Comparison of ENCODE assay signal across 8 cellular contexts in the genomic region with DNA sequence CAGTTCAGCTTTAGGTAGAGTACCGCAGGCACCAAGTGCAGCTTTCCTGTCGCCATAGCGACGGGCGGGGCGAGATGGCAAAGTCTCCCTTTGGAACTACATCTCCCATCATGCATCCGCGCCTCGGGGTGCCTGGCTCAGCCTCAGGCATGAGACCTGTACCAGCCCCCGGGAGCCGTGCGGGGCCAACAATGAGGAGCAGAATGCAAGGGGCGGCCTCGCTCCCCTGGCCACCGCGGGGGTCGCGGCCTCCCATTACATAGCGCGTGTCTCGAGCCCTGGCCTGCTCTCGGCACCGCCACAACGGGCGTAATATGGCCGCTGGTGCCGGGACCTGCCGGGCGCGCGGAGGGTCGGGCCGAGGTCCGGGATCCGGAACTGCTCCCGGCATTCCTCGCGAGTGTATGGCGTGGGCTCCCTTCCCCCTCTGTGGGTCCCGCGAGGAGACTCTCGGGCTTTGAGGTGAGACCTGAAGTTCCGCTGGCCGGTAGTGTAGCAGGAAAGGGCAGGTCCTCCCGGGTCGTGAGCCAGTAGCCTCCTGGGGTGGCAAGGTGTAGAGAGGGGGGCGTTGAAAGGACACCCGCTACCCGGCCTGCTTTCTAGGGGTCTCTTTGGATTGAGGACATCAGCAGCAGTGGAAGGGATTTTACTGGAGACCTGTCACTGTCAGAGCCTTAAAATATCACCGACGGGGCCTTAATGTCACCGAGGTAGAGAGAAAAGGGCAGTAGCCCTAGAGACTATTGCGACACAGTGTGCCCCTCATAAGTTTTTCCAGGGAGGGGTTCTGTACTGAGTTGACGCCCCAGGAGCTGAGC. TPM values are rescaled to one million over a fixed set of nuclear protein-coding genes. Genes with fewer than 3 reads are reported as not detected.
A peak's percentile ranks its signal among the peaks of the same experiment; 100 is the strongest.
DNase-seq lines count a peak whose midpoint lies in the region; ATAC-seq and TF ChIP-seq lines count a peak whose summit lies in the region.

A gene with protein sequence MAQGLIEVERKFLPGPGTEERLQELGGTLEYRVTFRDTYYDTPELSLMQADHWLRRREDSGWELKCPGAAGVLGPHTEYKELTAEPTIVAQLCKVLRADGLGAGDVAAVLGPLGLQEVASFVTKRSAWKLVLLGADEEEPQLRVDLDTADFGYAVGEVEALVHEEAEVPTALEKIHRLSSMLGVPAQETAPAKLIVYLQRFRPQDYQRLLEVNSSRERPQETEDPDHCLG (plus strand): TSS at position 390 of the 818 bp plus-strand sequence. CDS start 487 bp downstream, outside the sequence.

- no peaks in the 10 kb centered on the region for H4K20me1 ChIP-seq in mammary epithelial cell (ENCODE audit: insufficient read depth, low read length)

- 0% methylated on average over 12 of the region's 54 CpGs for WGBS in mammary epithelial cell (ENCODE audit: low coverage, missing lambda C conversion rate)

- H2AFZ ChIP-seq in mammary epithelial cell (ENCODE audit: low read depth, low read length), result peak within 1 kb of the TSS; percentile 95

- peaks cover 25% of the 10 kb centered on the region for H3K79me2 ChIP-seq in mammary epithelial cell (ENCODE audit: insufficient read depth, low read length)

- H3K4me3 ChIP-seq in AG04449 (ENCODE audit: low read depth, low read length) (peak within 1 kb of the TSS; percentile 82), WI38 (ENCODE audit: low read depth, low read length) (peak within 1 kb of the TSS; percentile 86), mammary epithelial cell (replicated peaks in 1 of 3; ENCODE audit: insufficient read depth in 1 of 3, low read depth in 2 of 3, low read length in 3 of 3) (peak within 1 kb of the TSS; percentile 67 to 95 (median 70))

- dilution Hi-C loops in mammary epithelial cell (cut with HindIII; ENCODE audit: low sequenced_read_pairs), result no loop called here

- peak within 1 kb of the TSS; percentile 45 for H3K27ac ChIP-seq in mammary epithelial cell (ENCODE audit: insufficient read depth, low read depth, low read length)

- no peaks in the 10 kb centered on the region for H3K27me3 ChIP-seq in mammary epithelial cell (ENCODE audit: insufficient read depth, low read length)

- H3K4me2 ChIP-seq in mammary epithelial cell (ENCODE audit: insufficient read depth, low read depth, low read length), result peak within 1 kb of the TSS; percentile 94

- peak within 1 kb of the TSS; percentile 48 for H3K9ac ChIP-seq in mammary epithelial cell (ENCODE audit: insufficient read depth, low read length)

- in situ Hi-C loops in mammary epithelial cell (cut with MboI; ENCODE audit: low sequenced_read_pairs in 2 of 2), result loop anchor here (5.0 to 25.0 kb wide), 2 partner anchors 74 to 244 kb away; partner anchors contain the start of genes BCL2L2 (in 1 of the 2), PABPN1 (in 1 of the 2) and PPP1R3E (in 1 of the 2)

- no peaks in the 10 kb centered on the region for H3K9me3 ChIP-seq in mammary epithelial cell (replicated peaks; ENCODE audit: insufficient read depth, low read length)

- peak; percentile 88 for ATAC-seq in GM18907 (IDR thresholded peaks at IDR 0.05; ENCODE audit: unreplicated experiment)
- ATAC-seq in HG03139 (IDR thresholded peaks at IDR 0.05; ENCODE audit: unreplicated experiment), result peak; percentile 69

- TSS peak; percentile 74 for BruUV-seq in mammary epithelial cell (replicated peaks; lab: Mats Ljungman, UMichigan)

- TF ChIP-seq CTCF in AG04449 (IDR thresholded peaks at IDR 0.05; ENCODE audit: insufficient read depth, low read length, missing control alignments) (no peak), WI38 (IDR thresholded peaks at IDR 0.05; ENCODE audit: low read depth, low read length) (no peak), mammary epithelial cell (conservative IDR thresholded peaks at IDR 0.05 in 1 of 2, IDR thresholded peaks at IDR 0.05 in 1 of 2; ENCODE audit: extremely low read depth in 1 of 2, insufficient read depth in 1 of 2, low read depth in 1 of 2, low read length in 2 of 2) (no peak)

- H3K36me3 ChIP-seq in mammary epithelial cell (ENCODE audit: insufficient read depth, low read length), result peaks cover 14% of the 10 kb centered on the region

- intact Hi-C loops in mammary epithelial cell (cut with micrococcal nuclease), result no loop called here

- DNase-seq in AG04449 (ENCODE audit: low read depth, low spot score) (no peak), NCI-H2227 treated with DMSO at 0.1 percent for 48 hours (lab: John Stamatoyannopoulos, UW) (peak; percentile 86), mammary epithelial cell (peak; percentile 84), iris pigment epithelial cell (ENCODE audit: low read depth) (peak; percentile 90)
- peak; percentile 84 to 92 for DNase-seq in stimulated activated CD4-positive, alpha-beta T cell treated with anti-CD3 and anti-CD28 coated beads, Interleukin-12 subunit alpha, Interleukin-12 subunit beta, amount 100 ng/mL, for 24 hours (ENCODE audit: low read depth in 2 of 2)

- CTCF ChIA-PET in AG04449 (lab: Yijun Ruan, JAX) (interaction anchor here (0.6 to 19.3 kb wide), 11 partner anchors 7 to 354 kb away, joined by 3 to 910 read pairs (median 3); partner anchors contain the start of genes AP1G2 and ZFHX2), mammary epithelial cell (lab: Charles Lee; ENCODE audit: low non-redundant PET) (interaction anchor here (1.0 kb wide), 1 partner anchor 78 kb away, joined by 6 read pairs; no protein-coding TSS in a partner anchor)

- peaks cover 12% of the 10 kb centered on the region for H3K4me1 ChIP-seq in mammary epithelial cell (ENCODE audit: insufficient read depth, low read length)

- POLR2A ChIA-PET in AG04449 (lab: Yijun Ruan, JAX), result interaction anchor here (0.7 to 1.2 kb wide), 3 partner anchors 11 to 78 kb away, joined by 3 to 5 read pairs (median 5); partner anchors contain the start of gene AP1G2

RNA-seq across cellular contexts. Expression of the gene that starts here (rescaled TPM):
- total RNA-seq in mammary epithelial cell, result 10 to 100 TPM; 10.7 to 10.8 TPM
- 6.5 TPM for polyA plus RNA-seq in mammary epithelial cell
- polyA minus RNA-seq in mammary epithelial cell, result 30.6 TPM
